1 cellular context compared by ENCODE assay signal in genomic region chr2:159093496-159093895, GRCh38.
TF ChIP-seq lines count a peak whose summit lies in the region.

No MANE protein-coding gene starts in this region.

TF ChIP-seq in HEK293, 187 proteins besides CTCF, POLR2A, EP300 and RAD21 (continued from another document):
- TF ChIP-seq ZNF513 (tag by site-specific recombination; IDR thresholded peaks at IDR 0.05) (no peak), ZNF266 (tag by site-specific recombination; IDR thresholded peaks at IDR 0.05; ENCODE audit: low read depth) (no peak), PRDM1 (tag by site-specific recombination; IDR thresholded peaks at IDR 0.05) (peak; percentile 23; the same call in 1 of the 2 replicates), ZNF37A (tag by site-specific recombination; IDR thresholded peaks at IDR 0.05) (no peak), ZNF184 (tag by site-specific recombination; IDR thresholded peaks at IDR 0.05) (no peak), ZNF555 (tag by site-specific recombination; conservative IDR thresholded peaks at IDR 0.05) (no peak), ZSCAN30 (tag by site-specific recombination; IDR thresholded peaks at IDR 0.05) (peak; percentile 93)
- TF ChIP-seq, protein P1, sequence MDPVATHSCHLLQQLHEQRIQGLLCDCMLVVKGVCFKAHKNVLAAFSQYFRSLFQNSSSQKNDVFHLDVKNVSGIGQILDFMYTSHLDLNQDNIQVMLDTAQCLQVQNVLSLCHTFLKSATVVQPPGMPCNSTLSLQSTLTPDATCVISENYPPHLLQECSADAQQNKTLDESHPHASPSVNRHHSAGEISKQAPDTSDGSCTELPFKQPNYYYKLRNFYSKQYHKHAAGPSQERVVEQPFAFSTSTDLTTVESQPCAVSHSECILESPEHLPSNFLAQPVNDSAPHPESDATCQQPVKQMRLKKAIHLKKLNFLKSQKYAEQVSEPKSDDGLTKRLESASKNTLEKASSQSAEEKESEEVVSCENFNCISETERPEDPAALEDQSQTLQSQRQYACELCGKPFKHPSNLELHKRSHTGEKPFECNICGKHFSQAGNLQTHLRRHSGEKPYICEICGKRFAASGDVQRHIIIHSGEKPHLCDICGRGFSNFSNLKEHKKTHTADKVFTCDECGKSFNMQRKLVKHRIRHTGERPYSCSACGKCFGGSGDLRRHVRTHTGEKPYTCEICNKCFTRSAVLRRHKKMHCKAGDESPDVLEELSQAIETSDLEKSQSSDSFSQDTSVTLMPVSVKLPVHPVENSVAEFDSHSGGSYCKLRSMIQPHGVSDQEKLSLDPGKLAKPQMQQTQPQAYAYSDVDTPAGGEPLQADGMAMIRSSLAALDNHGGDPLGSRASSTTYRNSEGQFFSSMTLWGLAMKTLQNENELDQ (tag by site-specific recombination; IDR thresholded peaks at IDR 0.05; ENCODE audit: low read depth), result no peak
